9 cellular contexts compared by ENCODE assay signal in genomic region chr1:206608108-206608698, GRCh38. TPM values are rescaled to one million over a fixed set of nuclear protein-coding genes. Genes with fewer than 3 reads are reported as not detected.
DNase-seq lines count a peak whose midpoint lies in the region; ATAC-seq, FAIRE-seq and TF ChIP-seq lines count a peak whose summit lies in the region.
"Had no signal": no experiment of that assay in that cellular context is flagged by ENCODE, and none has a peak within 500 bp of the region (broad histone marks: within the 10 kb centered on the region; RNA-seq: fewer than 3 reads in every experiment).

No MANE protein-coding gene starts in this region.

- no peaks in the 10 kb centered on the region for H3K9me3 ChIP-seq in pancreas
- H3K9me3 ChIP-seq: BLaER1 had no signal

- H3K27me3 ChIP-seq in pancreas = no peaks in the 10 kb centered on the region
- H3K27me3 ChIP-seq: BLaER1 had no signal

- H3K36me3 ChIP-seq in pancreas = peaks cover 0 to 30% (median 5%) of the 10 kb centered on the region in 3 donors

- WGBS in pancreas, 2 donors = 59 to 67% methylated on average over 7 of the region's 7 CpGs

- ATAC-seq in pancreas (no peak), GM19351 (IDR thresholded peaks at IDR 0.05; ENCODE audit: unreplicated experiment) (no peak)

- H3K4me1 ChIP-seq in pancreas = peaks cover 0 to 8% (median 7%) of the 10 kb centered on the region in 3 donors

- FAIRE-seq in pancreas (lab: Jason Lieb, UNC) = no peak

- H3K4me3 ChIP-seq in pancreas = no peak overlapping the region
- H3K4me3 ChIP-seq: BLaER1 had no signal

- DNase-seq in NCI-H1417 (lab: John Stamatoyannopoulos, UW) (peak; percentile 5 to 57 (median 44)), NCI-H1417 treated with DMSO at 0.1 percent for 48 hours (lab: John Stamatoyannopoulos, UW) (no peak), NCI-H1105 (lab: John Stamatoyannopoulos, UW) (peak; percentile 5), ecto neural progenitor cell (ENCODE audit: low spot score) (peak; percentile 58), pancreas (peak in 1 of 6 donors; percentile 50), NCI-H2029 (lab: John Stamatoyannopoulos, UW) (no peak)
- DNase-seq in activated CD4-positive, alpha-beta T cell treated with anti-CD3 and anti-CD28 coated beads for 4 hours = peak; percentile 59 to 65

- peak; percentile 14 to 61 (median 54) for TF ChIP-seq CTCF in pancreas (IDR thresholded peaks at IDR 0.05)

- intact Hi-C loops in pancreas (cut with DNase I) = no loop called here

- H3K27ac ChIP-seq in pancreas = no peak overlapping the region

RNA-seq across cellular contexts. Expression of gene EIF2D, which starts 4.1 kb away (rescaled TPM):
- 10 to 100 TPM; 20.9 to 35.7 (median 27.7) TPM for total RNA-seq in pancreas
- 10 to 100 TPM; 28.8 to 37.9 TPM for polyA plus RNA-seq in pancreas

RNA-seq across cellular contexts. Expression of gene DYRK3, which starts 27.1 kb away (rescaled TPM):
- 1 to 10 TPM; 2.3 to 7.0 (median 3.8) TPM for total RNA-seq in pancreas
- polyA plus RNA-seq in pancreas = 1 to 10 TPM; 2.4 to 4.8 TPM

Comparison
In these comparisons a context has a peak if more than half of its experiments do, and no peak if none do; other contexts are left out.
1. DNase-seq: peak in NCI-H1417 (3 of 3), NCI-H1105 (single experiment), activated CD4-positive, alpha-beta T cell treated with anti-CD3 and anti-CD28 coated beads for 4 hours (2 of 2) and ecto neural progenitor cell (single experiment); none in NCI-H1417 treated with DMSO at 0.1 percent for 48 hours (single experiment) and NCI-H2029 (single experiment).